8 cellular contexts compared by ENCODE assay signal in genomic region chr1:585992-586391, GRCh38.
DNase-seq lines count a peak whose midpoint lies in the region; ATAC-seq and TF ChIP-seq lines count a peak whose summit lies in the region.
"Not testable (repeated sequence)": the region's sequence is repeated elsewhere in the genome, so short reads cannot be mapped to it uniquely, and the experiment has no call there.

No MANE protein-coding gene starts in this region.

- not testable (repeated sequence) for H3K27me3 ChIP-seq in Caco-2 (replicated peaks; ENCODE audit: control insufficient read depth, insufficient read depth, low read length); adrenal gland; naive thymus-derived CD4-positive, alpha-beta T cell (ENCODE audit: control insufficient read depth in 2 of 2, insufficient read depth in 2 of 2, low read length in 2 of 2); testis

- TF ChIP-seq POLR2A in adrenal gland (IDR thresholded peaks at IDR 0.05); testis (IDR thresholded peaks at IDR 0.05): not testable (repeated sequence)

- ATAC-seq in naive thymus-derived CD4-positive, alpha-beta T cell, result not testable (repeated sequence)

- not testable (repeated sequence) for H3K4me1 Mint-ChIP-seq in Caco-2 (ENCODE audit: low read depth, unreplicated experiment); naive thymus-derived CD4-positive, alpha-beta T cell

- H3K9me3 Mint-ChIP-seq in Caco-2 (ENCODE audit: unreplicated experiment); naive thymus-derived CD4-positive, alpha-beta T cell: not testable (repeated sequence)

- not testable (repeated sequence) for H3K4me3 Mint-ChIP-seq in Caco-2 (ENCODE audit: unreplicated experiment); naive thymus-derived CD4-positive, alpha-beta T cell

- not testable (repeated sequence) for H3K4me3 ChIP-seq in Caco-2 (ENCODE audit: low read depth, low read length); adrenal gland; naive thymus-derived CD4-positive, alpha-beta T cell (ENCODE audit: low read length); testis

- not testable (repeated sequence) for H3K27me3 Mint-ChIP-seq in Caco-2 (ENCODE audit: insufficient read depth, unreplicated experiment); naive thymus-derived CD4-positive, alpha-beta T cell

- H3K36me3 ChIP-seq in Caco-2 (ENCODE audit: control insufficient read depth, insufficient read depth, low read length); adrenal gland (replicated peaks in 1 of 2); naive thymus-derived CD4-positive, alpha-beta T cell (ENCODE audit: control insufficient read depth in 2 of 3, insufficient read depth in 3 of 3, low read length in 3 of 3); testis (ENCODE audit: low read depth, missing control alignments): not testable (repeated sequence)

- 5 to 9% methylated on average over 5 to 6 of the region's 7 CpGs; no CpG with 5 or more reads in 2 of the 4 donors for whole genome bisulfite sequencing in adrenal gland, 4 donors
- WGBS in testis, 2 donors, result no CpG with 5 or more reads among the region's 7 CpGs

- H3K9me3 ChIP-seq in Caco-2; adrenal gland (replicated peaks in 1 of 3); naive thymus-derived CD4-positive, alpha-beta T cell (ENCODE audit: control insufficient read depth in 2 of 3, low read length in 3 of 3); testis: not testable (repeated sequence)

- not testable (repeated sequence) for BruUV-seq in Caco-2 (replicated peaks; lab: Mats Ljungman, UMichigan)

- not testable (repeated sequence) for H3K27ac ChIP-seq in adrenal gland; naive thymus-derived CD4-positive, alpha-beta T cell (ENCODE audit: low read depth, low read length); testis

- intact Hi-C loops in Caco-2 (cut with micrococcal nuclease; ENCODE audit: unreplicated experiment); adrenal gland (cut with DNase I); head of caudate nucleus (cut with DNase I); naive thymus-derived CD4-positive, alpha-beta T cell (cut with micrococcal nuclease); testis (cut with DNase I; ENCODE audit: low total_unique reads): not testable (repeated sequence)

- H3K4me1 ChIP-seq in Caco-2; adrenal gland (replicated peaks in 1 of 2); naive thymus-derived CD4-positive, alpha-beta T cell (ENCODE audit: control insufficient read depth in 2 of 2, insufficient read depth in 2 of 2, low read length in 2 of 2); testis: not testable (repeated sequence)

- CTCF ChIA-PET in Caco-2 (lab: Charles Lee); naive thymus-derived CD4-positive, alpha-beta T cell (lab: Charles Lee): not testable (repeated sequence)

- H3K27ac Mint-ChIP-seq in Caco-2 (ENCODE audit: unreplicated experiment); naive thymus-derived CD4-positive, alpha-beta T cell: not testable (repeated sequence)

- not testable (repeated sequence) for H3K36me3 Mint-ChIP-seq in Caco-2 (ENCODE audit: insufficient read depth, unreplicated experiment); naive thymus-derived CD4-positive, alpha-beta T cell

- POLR2A ChIA-PET in Caco-2 (lab: Charles Lee); naive thymus-derived CD4-positive, alpha-beta T cell (lab: Charles Lee): not testable (repeated sequence)

- TF ChIP-seq CTCF in Caco-2 (IDR thresholded peaks at IDR 0.05; ENCODE audit: insufficient read depth in 1 of 2, low read depth in 1 of 2, low read length in 1 of 2, severe bottlenecking in 1 of 2, unreplicated experiment in 1 of 2), result peak; percentile 22 to 60
- TF ChIP-seq CTCF in adrenal gland (IDR thresholded peaks at IDR 0.05), result peak in 1 of 6 experiments; percentile 31
- not testable (repeated sequence) for TF ChIP-seq CTCF in testis (IDR thresholded peaks at IDR 0.05)

- DNase-seq in Caco-2 (peak; percentile 75 to 86), T follicular helper cell (ENCODE audit: low read depth) (peak; percentile 3), adrenal gland (peak; percentile 38 to 84 (median 59)), head of caudate nucleus (peak; percentile 45 to 91 (median 78)), testis (peak; percentile 74)
- DNase-seq in activated CD8-positive, alpha-beta memory T cell treated with anti-CD3 and anti-CD28 coated beads for 48 hours (ENCODE audit: low read depth in 2 of 3, low spot score in 2 of 3), result peak in 2 of 3 experiments; percentile 29 to 55
- DNase-seq in naive thymus-derived CD4-positive, alpha-beta T cell, result peak; percentile 12 to 72 (median 45)
- DNase-seq in stimulated activated CD4-positive, alpha-beta T cell treated with anti-CD3 and anti-CD28 coated beads, Interleukin-1b, Interleukin-23, amount 100 ng/mL, for 4 hours (ENCODE audit: low read depth in 2 of 2), result peak; percentile 23 to 60

Comparison
In these comparisons a context has a peak if more than half of its experiments do, and no peak if none do; other contexts are left out.
1. DNase-seq: peak in every context shown above with its lines; median percentile 80 in Caco-2; 78 in head of caudate nucleus; 74 in testis; 59 in adrenal gland; 45 in naive thymus-derived CD4-positive, alpha-beta T cell; 42 in activated CD8-positive, alpha-beta memory T cell treated with anti-CD3 and anti-CD28 coated beads for 48 hours; 42 in stimulated activated CD4-positive, alpha-beta T cell treated with anti-CD3 and anti-CD28 coated beads, Interleukin-1b, Interleukin-23, amount 100 ng/mL, for 4 hours; 3 in T follicular helper cell.